In the genomic region with DNA sequence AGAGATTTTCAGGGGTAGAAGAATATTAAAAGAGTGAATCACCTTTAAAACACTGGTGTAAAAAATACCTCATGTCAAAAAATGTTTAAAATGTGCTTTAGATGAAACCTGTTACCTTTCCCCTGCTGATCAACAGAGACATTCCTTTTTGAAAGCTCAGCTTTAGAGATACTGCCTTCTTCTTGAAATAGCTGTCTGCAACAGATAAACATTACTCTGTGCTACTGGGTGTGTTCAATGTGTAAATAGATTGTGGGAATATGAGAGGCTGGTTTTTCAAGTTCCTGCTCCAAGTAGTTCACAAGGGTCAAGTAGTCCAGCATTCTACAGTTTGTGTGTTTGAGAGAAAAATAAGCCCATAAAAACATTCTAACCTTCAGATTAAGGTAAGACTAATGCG, we compare ENCODE assay signal across 22 cellular contexts. TPM values are rescaled to one million over a fixed set of nuclear protein-coding genes. Genes with fewer than 3 reads are reported as not detected.
DNase-seq lines count a peak whose midpoint lies in the region; ATAC-seq and TF ChIP-seq lines count a peak whose summit lies in the region.
"Had no signal": no experiment of that assay in that cellular context is flagged by ENCODE, and none has a peak within 500 bp of the region (broad histone marks: within the 10 kb centered on the region; RNA-seq: fewer than 3 reads in every experiment).

TSS of gene SYTL5 (plus strand) at position 271 of the 400 bp plus-strand sequence. CDS start 27,337 bp downstream, outside the sequence.

- ATAC-seq in lower lobe of right lung (peak; percentile 58 to 85), upper lobe of right lung (peak; percentile 72)
- ATAC-seq: heart left ventricle; Panc1; right cardiac atrium; stimulated activated naive CD8-positive, alpha-beta T cell treated with anti-CD3 and anti-CD28 coated beads, Interleukin-15, amount 100 ng/mL, for 72 hours had no signal

- H3K4me3 ChIP-seq in breast epithelium (no peak within 1 kb of the TSS), adrenal gland (no peak within 1 kb of the TSS), lower lobe of right lung (no peak within 1 kb of the TSS), upper lobe of right lung (no peak within 1 kb of the TSS), endodermal cell (ENCODE audit: low read length) (no peak within 1 kb of the TSS)
- H3K4me3 ChIP-seq: dorsolateral prefrontal cortex, esophagus muscularis mucosa, heart left ventricle, uterus had no signal

- peaks cover 10% of the 10 kb centered on the region for H3K4me1 Mint-ChIP-seq in MCF 10A (ENCODE audit: insufficient read depth, unreplicated experiment)
- no peaks in the 10 kb centered on the region for H3K4me1 Mint-ChIP-seq in activated naive CD4-positive, alpha-beta T cell treated with anti-CD3 and anti-CD28 coated beads for 36 hours (ENCODE audit: low read depth)
- no peaks in the 10 kb centered on the region for H3K4me1 Mint-ChIP-seq in endodermal cell
- H3K4me1 Mint-ChIP-seq: activated naive CD4-positive, alpha-beta T cell treated with anti-CD3 and anti-CD28 coated beads, Interleukin-2, amount 10 ng/mL, durations not matched to agents 7 days and 5 days; CD4-positive, CD25-positive, alpha-beta regulatory T cell; stimulated activated naive CD8-positive, alpha-beta T cell treated with anti-CD3 and anti-CD28 coated beads, Interleukin-15, amount 100 ng/mL, for 72 hours had no signal

- H3K9me3 ChIP-seq in breast epithelium, result no peaks in the 10 kb centered on the region
- H3K9me3 ChIP-seq in adrenal gland (replicated peaks in 1 of 3), result no peaks in the 10 kb centered on the region
- H3K9me3 ChIP-seq in lower lobe of right lung, result no peaks in the 10 kb centered on the region
- no peaks in the 10 kb centered on the region for H3K9me3 ChIP-seq in upper lobe of right lung
- H3K9me3 ChIP-seq in endodermal cell (ENCODE audit: control insufficient read depth, low read length), result no peaks in the 10 kb centered on the region
- H3K9me3 ChIP-seq: esophagus muscularis mucosa, uterus had no signal

- peaks cover 39% of the 10 kb centered on the region for H3K27me3 Mint-ChIP-seq in MCF 10A (ENCODE audit: insufficient read depth, unreplicated experiment)
- peaks cover 6% of the 10 kb centered on the region for H3K27me3 Mint-ChIP-seq in activated naive CD4-positive, alpha-beta T cell treated with anti-CD3 and anti-CD28 coated beads for 36 hours (ENCODE audit: low read depth)
- H3K27me3 Mint-ChIP-seq in endodermal cell (ENCODE audit: insufficient read depth), result peaks cover 2% of the 10 kb centered on the region
- H3K27me3 Mint-ChIP-seq: CD4-positive, CD25-positive, alpha-beta regulatory T cell had no signal

- H3K27ac ChIP-seq in breast epithelium, result peak within 1 kb of the TSS in 1 of 2 donors; percentile 38
- no peak within 1 kb of the TSS for H3K27ac ChIP-seq in adrenal gland
- no peak within 1 kb of the TSS for H3K27ac ChIP-seq in lower lobe of right lung
- no peak within 1 kb of the TSS for H3K27ac ChIP-seq in upper lobe of right lung
- H3K27ac ChIP-seq in endodermal cell (ENCODE audit: low read depth, low read length), result no peak within 1 kb of the TSS
- H3K27ac ChIP-seq: dorsolateral prefrontal cortex, esophagus muscularis mucosa, heart left ventricle, uterus had no signal

- CTCF ChIA-PET in MCF 10A (lab: Yijun Ruan, JAX), result no interaction called here
- CTCF ChIA-PET in activated naive CD4-positive, alpha-beta T cell treated with anti-CD3 and anti-CD28 coated beads for 36 hours (lab: Charles Lee), result no interaction called here

- POLR2A ChIA-PET in MCF 10A (lab: Yijun Ruan, JAX), result interaction anchor here (1.3 kb wide), 1 partner anchor 13 kb away, joined by 3 read pairs; no protein-coding TSS in a partner anchor

- H3K27ac Mint-ChIP-seq in MCF 10A (ENCODE audit: low read depth, unreplicated experiment), result peak within 1 kb of the TSS; percentile 30
- H3K27ac Mint-ChIP-seq in activated naive CD4-positive, alpha-beta T cell treated with anti-CD3 and anti-CD28 coated beads for 36 hours, result no peak within 1 kb of the TSS
- H3K27ac Mint-ChIP-seq in endodermal cell, result no peak within 1 kb of the TSS
- H3K27ac Mint-ChIP-seq: activated naive CD4-positive, alpha-beta T cell treated with anti-CD3 and anti-CD28 coated beads, Interleukin-2, amount 10 ng/mL, durations not matched to agents 7 days and 5 days; CD4-positive, CD25-positive, alpha-beta regulatory T cell; stimulated activated naive CD8-positive, alpha-beta T cell treated with anti-CD3 and anti-CD28 coated beads, Interleukin-15, amount 100 ng/mL, for 72 hours had no signal

- no TSS peak for BruUV-seq in MCF 10A (replicated peaks; lab: Mats Ljungman, UMichigan)

- no peak within 1 kb of the TSS for H3K9ac ChIP-seq in endodermal cell (ENCODE audit: extremely low read depth, low read length, poor library complexity, severe bottlenecking)

- no peaks in the 10 kb centered on the region for H3K36me3 ChIP-seq in breast epithelium
- H3K36me3 ChIP-seq in adrenal gland (replicated peaks in 1 of 2), result no peaks in the 10 kb centered on the region
- H3K36me3 ChIP-seq in lower lobe of right lung, result no peaks in the 10 kb centered on the region
- H3K36me3 ChIP-seq in upper lobe of right lung, result no peaks in the 10 kb centered on the region
- no peaks in the 10 kb centered on the region for H3K36me3 ChIP-seq in endodermal cell (ENCODE audit: control insufficient read depth, insufficient read depth, low read length)
- H3K36me3 ChIP-seq: esophagus muscularis mucosa, heart left ventricle, uterus had no signal

- WGBS in adrenal gland, 4 donors, result 57 to 89% (median 74%) methylated on average over 1 of the region's 1 CpG
- WGBS in endodermal cell (ENCODE audit: insufficient coverage in 1 of 2, insufficient read length in 1 of 2), 2 experiments, result no CpG with 5 or more reads among the region's 1 CpG

- H3K27me3 ChIP-seq in breast epithelium, result peaks cover 0 to 8% of the 10 kb centered on the region in 2 donors
- H3K27me3 ChIP-seq in adrenal gland, result no peaks in the 10 kb centered on the region
- no peaks in the 10 kb centered on the region for H3K27me3 ChIP-seq in lower lobe of right lung (ENCODE audit: low read depth)
- H3K27me3 ChIP-seq in upper lobe of right lung, result no peaks in the 10 kb centered on the region
- H3K27me3 ChIP-seq in endodermal cell (ENCODE audit: control insufficient read depth, insufficient read depth, low read length, poor library complexity, severe bottlenecking), result no peaks in the 10 kb centered on the region
- H3K27me3 ChIP-seq: esophagus muscularis mucosa, heart left ventricle, uterus had no signal

- intact Hi-C loops in MCF 10A (cut with micrococcal nuclease), result no loop called here
- intact Hi-C loops in breast epithelium (cut with DNase I; ENCODE audit: low total_unique reads), result no loop called here
- intact Hi-C loops in adrenal gland (cut with DNase I), result loop anchor here in 1 of 2 donors (10.0 kb wide), 1 partner anchor 261 kb away; no protein-coding TSS in a partner anchor
- intact Hi-C loops in lower lobe of right lung (cut with DNase I), result no loop called here
- intact Hi-C loops in upper lobe of right lung (cut with DNase I), result no loop called here
- intact Hi-C loops in activated naive CD4-positive, alpha-beta T cell treated with anti-CD3 and anti-CD28 coated beads for 36 hours (cut with micrococcal nuclease), result no loop called here

- TF ChIP-seq CTCF in MCF 10A (IDR thresholded peaks at IDR 0.05; ENCODE audit: unreplicated experiment), result no peak
- no peak for TF ChIP-seq CTCF in breast epithelium (IDR thresholded peaks at IDR 0.05)
- no peak for TF ChIP-seq CTCF in adrenal gland (IDR thresholded peaks at IDR 0.05)
- TF ChIP-seq CTCF in lower lobe of right lung (IDR thresholded peaks at IDR 0.05), result no peak
- TF ChIP-seq CTCF in upper lobe of right lung (IDR thresholded peaks at IDR 0.05), result no peak
- no peak for TF ChIP-seq CTCF in endodermal cell (conservative IDR thresholded peaks at IDR 0.05)

- H3K4me3 Mint-ChIP-seq in MCF 10A (ENCODE audit: unreplicated experiment) (no peak within 1 kb of the TSS), endodermal cell (no peak within 1 kb of the TSS)
- no peak within 1 kb of the TSS for H3K4me3 Mint-ChIP-seq in activated naive CD4-positive, alpha-beta T cell treated with anti-CD3 and anti-CD28 coated beads for 36 hours
- H3K4me3 Mint-ChIP-seq: activated naive CD4-positive, alpha-beta T cell treated with anti-CD3 and anti-CD28 coated beads, Interleukin-2, amount 10 ng/mL, durations not matched to agents 7 days and 5 days; CD4-positive, CD25-positive, alpha-beta regulatory T cell; stimulated activated naive CD8-positive, alpha-beta T cell treated with anti-CD3 and anti-CD28 coated beads, Interleukin-15, amount 100 ng/mL, for 72 hours had no signal

- H3K36me3 Mint-ChIP-seq in MCF 10A (ENCODE audit: insufficient read depth, unreplicated experiment) (no peaks in the 10 kb centered on the region), endodermal cell (ENCODE audit: low read depth) (no peaks in the 10 kb centered on the region)
- H3K36me3 Mint-ChIP-seq in activated naive CD4-positive, alpha-beta T cell treated with anti-CD3 and anti-CD28 coated beads for 36 hours (ENCODE audit: low read depth), result no peaks in the 10 kb centered on the region
- H3K36me3 Mint-ChIP-seq: activated naive CD4-positive, alpha-beta T cell treated with anti-CD3 and anti-CD28 coated beads, Interleukin-2, amount 10 ng/mL, durations not matched to agents 7 days and 5 days; CD4-positive, CD25-positive, alpha-beta regulatory T cell had no signal

- H3K9me3 Mint-ChIP-seq in MCF 10A (ENCODE audit: unreplicated experiment) (peaks cover 10% of the 10 kb centered on the region), endodermal cell (peaks cover 37% of the 10 kb centered on the region)
- peaks cover 2% of the 10 kb centered on the region for H3K9me3 Mint-ChIP-seq in activated naive CD4-positive, alpha-beta T cell treated with anti-CD3 and anti-CD28 coated beads for 36 hours
- H3K9me3 Mint-ChIP-seq: activated naive CD4-positive, alpha-beta T cell treated with anti-CD3 and anti-CD28 coated beads, Interleukin-2, amount 10 ng/mL, durations not matched to agents 7 days and 5 days; stimulated activated naive CD8-positive, alpha-beta T cell treated with anti-CD3 and anti-CD28 coated beads, Interleukin-15, amount 100 ng/mL, for 72 hours had no signal

- H3K4me1 ChIP-seq in breast epithelium, result no peaks in the 10 kb centered on the region
- no peaks in the 10 kb centered on the region for H3K4me1 ChIP-seq in adrenal gland (replicated peaks in 1 of 2)
- no peaks in the 10 kb centered on the region for H3K4me1 ChIP-seq in lower lobe of right lung
- no peaks in the 10 kb centered on the region for H3K4me1 ChIP-seq in upper lobe of right lung
- H3K4me1 ChIP-seq in endodermal cell (ENCODE audit: control insufficient read depth, insufficient read depth, low read length), result no peaks in the 10 kb centered on the region
- H3K4me1 ChIP-seq: esophagus muscularis mucosa, heart left ventricle, uterus had no signal

- TF ChIP-seq POLR2A in breast epithelium (IDR thresholded peaks at IDR 0.05) (no peak), adrenal gland (IDR thresholded peaks at IDR 0.05) (no peak)

- DNase-seq in MCF 10A (ENCODE audit: unreplicated experiment), result no peak
- DNase-seq in breast epithelium (ENCODE audit: low spot score in 2 of 2), result no peak
- DNase-seq in adrenal gland, result no peak
- DNase-seq in lower lobe of right lung, result no peak
- DNase-seq in upper lobe of right lung, result no peak
- DNase-seq in activated naive CD4-positive, alpha-beta T cell treated with anti-CD3 and anti-CD28 coated beads for 36 hours, result no peak
- DNase-seq in endodermal cell, result no peak
- no peak for DNase-seq in NCI-H2171 (lab: John Stamatoyannopoulos, UW)
- DNase-seq: activated CD4-positive, alpha-beta T cell treated with anti-CD3 and anti-CD28 coated beads, Interleukin-2, amount 50 U/mL, for 1 hour; activated naive CD4-positive, alpha-beta T cell treated with anti-CD3 and anti-CD28 coated beads, Interleukin-2, amount 10 ng/mL, durations not matched to agents 7 days and 5 days; CD4-positive, CD25-positive, alpha-beta regulatory T cell; dorsolateral prefrontal cortex; heart left ventricle; mesendoderm; MM.1S; NCI-H1694 treated with DMSO at 0.1 percent for 48 hours; NCI-H82; right cardiac atrium; stimulated activated naive CD8-positive, alpha-beta T cell treated with anti-CD3 and anti-CD28 coated beads, Interleukin-15, amount 100 ng/mL, for 72 hours; uterus had no signal

RNA-seq across cellular contexts. Expression of gene SYTL5, which starts in this region (rescaled TPM):
- total RNA-seq in MCF 10A (2022) (0.07 TPM in 1 of 2 replicates, not detected in the other), breast epithelium (1 to 10 TPM in 2 of 3 donors, under 1 TPM in 1; 0.80 to 10.0 (median 3.9) TPM), adrenal gland (10 to 100 TPM in 6 of 8 donors, 1 to 10 TPM in 2; 6.3 to 38.1 (median 17.5) TPM), lower lobe of right lung (1.6 TPM), upper lobe of right lung (0.46 TPM), endodermal cell (1 to 10 TPM; 8.1 to 8.6 TPM)
- polyA plus RNA-seq in adrenal gland, result 1 to 10 TPM; 5.5 to 9.5 (median 6.3) TPM
- total RNA-seq in activated naive CD4-positive, alpha-beta T cell treated with anti-CD3 and anti-CD28 coated beads for 36 hours, result not detected
- polyA plus RNA-seq in endodermal cell (2013, experiment 1 of 2), result 2.5 TPM
- 3.4 TPM for polyA plus RNA-seq in endodermal cell (2013, experiment 2 of 2)
- total RNA-seq: CD4-positive, CD25-positive, alpha-beta regulatory T cell; esophagus muscularis mucosa had no signal
- polyA plus RNA-seq: CD4-positive, CD25-positive, alpha-beta regulatory T cell had no signal

Comparison
In these comparisons a context has a peak if more than half of its experiments do, and no peak if none do; other contexts are left out.
1. Peak in ATAC-seq in upper lobe of right lung; RNA of the gene not detected or under 1 TPM.